ENCODE assay signal across 8 cellular contexts in genomic region chr12:50055831-50056628, GRCh38. TPM values are rescaled to one million over a fixed set of nuclear protein-coding genes. Genes with fewer than 3 reads are reported as not detected.
DNase-seq lines count a peak whose midpoint lies in the region; ATAC-seq and TF ChIP-seq lines count a peak whose summit lies in the region.

No MANE protein-coding gene starts in this region.

- no peak overlapping the region for H3K27ac Mint-ChIP-seq in chondrocyte (ENCODE audit: unreplicated experiment)

- no peaks in the 10 kb centered on the region for H3K36me3 ChIP-seq in liver (ENCODE audit: control insufficient read depth in 4 of 4, insufficient read depth in 3 of 4, low read depth in 1 of 4, low read length in 3 of 4)

- DNase-seq in NCI-H748 (lab: John Stamatoyannopoulos, UW; ENCODE audit: unreplicated experiment) (peak; percentile 66), NCI-H748 treated with DMSO at 0.1 percent for 48 hours (lab: John Stamatoyannopoulos, UW) (no peak), NCI-H1694 treated with DMSO at 0.1 percent for 48 hours (lab: John Stamatoyannopoulos, UW) (peak; percentile 30), chondrocyte (ENCODE audit: low spot score) (peak; percentile 46)
- peak; percentile 67 for DNase-seq in activated CD4-positive, CD25-positive, alpha-beta regulatory T cell treated with anti-CD3 and anti-CD28 coated beads, Interleukin-2, amount 50 U/mL, for 72 hours
- peak; percentile 27 for DNase-seq in stimulated activated CD8-positive, alpha-beta memory T cell treated with anti-CD3 and anti-CD28 coated beads, Interleukin-12 subunit alpha, Interleukin-12 subunit beta, amount 100 ng/mL, for 1 hour (ENCODE audit: low read depth)

- WGBS in liver, result 12% methylated on average over 17 of the region's 17 CpGs

- H3K36me3 Mint-ChIP-seq in chondrocyte (ENCODE audit: low read depth), result peaks cover 1% of the 10 kb centered on the region

- peaks cover 33% of the 10 kb centered on the region for H3K27me3 Mint-ChIP-seq in chondrocyte (ENCODE audit: low read depth)

- TF ChIP-seq RAD21 in liver (IDR thresholded peaks at IDR 0.05), result peak; percentile 83 to 86

- peaks cover 0 to 2% (median 0%) of the 10 kb centered on the region in 4 donors for H3K27me3 ChIP-seq in liver (ENCODE audit: control insufficient read depth in 4 of 4, insufficient read depth in 4 of 4, low read length in 3 of 4)

- peaks cover 14% of the 10 kb centered on the region for H3K4me1 Mint-ChIP-seq in chondrocyte (ENCODE audit: low read depth)

- no peak overlapping the region for H3K27ac ChIP-seq in liver (ENCODE audit: low read depth in 1 of 2, low read length in 2 of 2)

- no peak overlapping the region for H3K4me3 ChIP-seq in liver (ENCODE audit: low read depth in 1 of 3, low read length in 3 of 3)

- no peak overlapping the region for H3K9ac ChIP-seq in liver (ENCODE audit: low read depth in 1 of 2, low read length in 2 of 2)

- TF ChIP-seq CTCF in chondrocyte (IDR thresholded peaks at IDR 0.05) (peak; percentile 99), liver (IDR thresholded peaks at IDR 0.05; ENCODE audit: low read depth, low read length, missing input control) (peak; percentile 91)

- peaks cover 7 to 19% (median 10%) of the 10 kb centered on the region in 4 donors for H3K4me1 ChIP-seq in liver (ENCODE audit: control insufficient read depth in 4 of 4, insufficient read depth in 4 of 4, low read length in 3 of 4)

- peak overlapping the region; percentile 44 for H3K4me3 Mint-ChIP-seq in chondrocyte (ENCODE audit: unreplicated experiment)

- no peaks in the 10 kb centered on the region for H3K9me3 Mint-ChIP-seq in chondrocyte (ENCODE audit: low read depth)

- H3K9me3 ChIP-seq in liver (ENCODE audit: control insufficient read depth in 4 of 4, low read length in 3 of 4), result no peaks in the 10 kb centered on the region

- ATAC-seq in GM21737 (IDR thresholded peaks at IDR 0.05; ENCODE audit: unreplicated experiment), result no peak

TF ChIP-seq in liver, 16 proteins besides CTCF, POLR2A, EP300 and RAD21:
- TF ChIP-seq ATF3 (IDR thresholded peaks at IDR 0.05) (no peak), YY1 (IDR thresholded peaks at IDR 0.05) (no peak), ZBTB33 (IDR thresholded peaks at IDR 0.05) (no peak), NR2F2 (IDR thresholded peaks at IDR 0.05) (no peak), TAF1 (conservative IDR thresholded peaks at IDR 0.05) (no peak), REST (IDR thresholded peaks at IDR 0.05) (no peak), JUND (IDR thresholded peaks at IDR 0.05) (no peak), FOXA2 (IDR thresholded peaks at IDR 0.05) (no peak), FOXA1 (IDR thresholded peaks at IDR 0.05) (no peak), SP1 (IDR thresholded peaks at IDR 0.05) (no peak), EGR1 (IDR thresholded peaks at IDR 0.05; ENCODE audit: low read depth in 2 of 2) (no peak), HNF4G (IDR thresholded peaks at IDR 0.05) (no peak), GABPA (IDR thresholded peaks at IDR 0.05 in 1 of 2, conservative IDR thresholded peaks at IDR 0.05 in 1 of 2) (no peak), MAX (IDR thresholded peaks at IDR 0.05) (no peak), HNF4A (conservative IDR thresholded peaks at IDR 0.05) (no peak), RXRA (IDR thresholded peaks at IDR 0.05) (no peak)

RNA-seq across cellular contexts. Expression of gene ASIC1, which starts 1.4 kb away (rescaled TPM):
- 2.5 to 4.4 TPM (median 3.9 TPM) in 3 replicates for total RNA-seq in chondrocyte
- total RNA-seq in liver, result under 1 TPM; 0.05 to 0.08 TPM
- polyA plus RNA-seq in liver, result under 1 TPM in 1 of 2 donors, not detected in 1; 0.06 TPM

RNA-seq across cellular contexts. Expression of gene SMARCD1, which starts 29.1 kb away (rescaled TPM):
- total RNA-seq in chondrocyte (50.8 to 55.7 TPM (median 52.0 TPM) in 3 replicates), liver (10 to 100 TPM; 19.1 to 24.4 TPM)
- 10 to 100 TPM in 1 of 2 donors, 1 to 10 TPM in 1; 4.6 to 11.6 TPM for polyA plus RNA-seq in liver

RNA-seq across cellular contexts. Expression of gene RACGAP1, which starts 30.7 kb away (rescaled TPM):
- 25.7 to 31.0 TPM (median 28.4 TPM) in 3 replicates for total RNA-seq in chondrocyte
- 10 to 100 TPM in 1 of 2 donors, 1 to 10 TPM in 1; 2.4 to 38.3 TPM for total RNA-seq in liver
- polyA plus RNA-seq in liver, result 1 to 10 TPM; 1.0 to 3.4 TPM

RNA-seq across cellular contexts. Expression of gene GPD1, which starts 47.8 kb away (rescaled TPM):
- total RNA-seq in chondrocyte (0.46 TPM in 1 of 3 replicates, not detected in the others), liver (100 to 1,000 TPM in 1 of 2 donors, 10 to 100 TPM in 1; 12.0 to 323 TPM)
- polyA plus RNA-seq in liver, result 100 to 1,000 TPM in 1 of 2 donors, 10 to 100 TPM in 1; 43.8 to 127 TPM

RNA-seq across cellular contexts. Expression of gene COX14, which starts 56.0 kb away (rescaled TPM):
- 37.8 to 53.1 TPM (median 44.7 TPM) in 3 replicates for total RNA-seq in chondrocyte
- total RNA-seq in liver, result 10 to 100 TPM; 26.7 to 29.6 TPM
- polyA plus RNA-seq in liver, result 100 to 1,000 TPM in 1 of 2 donors, 10 to 100 TPM in 1; 77.4 to 172 TPM
